6 cellular contexts compared by ENCODE assay signal in the genomic region with DNA sequence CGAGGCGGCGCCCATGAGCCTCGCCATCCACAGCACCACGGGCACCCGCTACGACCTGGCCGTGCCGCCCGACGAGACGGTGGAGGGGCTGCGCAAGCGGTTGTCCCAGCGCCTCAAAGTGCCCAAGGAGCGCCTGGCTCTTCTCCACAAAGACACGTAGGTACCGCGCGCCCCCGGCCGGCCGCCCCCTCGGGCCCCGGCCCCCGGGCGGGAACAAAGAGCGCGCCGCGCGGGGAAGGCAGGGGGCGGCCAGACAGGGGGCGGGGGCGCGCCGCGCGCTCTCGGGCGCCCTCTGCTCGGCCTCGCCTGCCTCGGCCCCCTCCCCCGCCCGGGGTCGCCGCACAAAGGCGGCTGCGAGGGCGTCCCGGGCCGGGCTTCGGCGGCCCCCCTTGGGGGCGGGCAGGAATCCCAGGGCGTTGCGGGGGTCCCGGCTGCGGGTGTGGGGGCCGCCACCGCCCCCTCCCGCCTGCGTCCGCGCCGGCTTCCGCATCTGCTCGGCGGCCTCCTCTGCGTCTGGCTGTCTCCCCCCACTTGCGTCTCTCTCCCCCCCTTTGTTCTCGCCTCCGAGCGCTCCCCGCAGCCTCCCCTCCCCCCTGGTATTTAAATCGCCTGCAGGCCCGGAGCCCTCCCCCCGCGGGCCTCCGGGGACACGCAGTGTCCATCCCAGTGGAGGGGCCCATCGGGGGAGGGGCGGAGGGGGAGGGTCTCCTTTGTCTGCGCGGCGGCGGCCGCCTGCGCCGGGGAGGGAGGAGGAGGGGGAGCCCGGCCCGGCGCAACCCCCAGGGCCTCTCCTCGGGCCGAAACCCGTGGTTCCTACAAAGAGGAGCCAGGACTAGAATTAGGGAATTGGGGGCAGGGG. TPM values are rescaled to one million over a fixed set of nuclear protein-coding genes. Genes with fewer than 3 reads are reported as not detected.
DNase-seq lines count a peak whose midpoint lies in the region; ATAC-seq and TF ChIP-seq lines count a peak whose summit lies in the region.

No MANE protein-coding gene starts in this region.

- peaks cover 47% of the 10 kb centered on the region for H4K20me1 ChIP-seq in Loucy (ENCODE audit: insufficient read depth, low read length, poor library complexity, severe bottlenecking)

- TF ChIP-seq CTCF in Loucy (conservative IDR thresholded peaks at IDR 0.05; ENCODE audit: low read length) (no peak), thoracic aorta (IDR thresholded peaks at IDR 0.05) (no peak)

- H3K4me3 ChIP-seq in Loucy (ENCODE audit: low read length, poor library complexity, severe bottlenecking) (peak overlapping the region; percentile 90), iPS-20b (ENCODE audit: low read length) (peak overlapping the region; percentile 93), thoracic aorta (peak overlapping the region; percentile 99)

- H3K9me3 ChIP-seq in Loucy (ENCODE audit: insufficient read depth, low read depth, low read length), result no peaks in the 10 kb centered on the region
- no peaks in the 10 kb centered on the region for H3K9me3 ChIP-seq in iPS-20b (ENCODE audit: insufficient read depth, low read depth, low read length)
- no peaks in the 10 kb centered on the region for H3K9me3 ChIP-seq in thoracic aorta

- H3F3A ChIP-seq in Loucy (ENCODE audit: low read depth), result peaks cover 8% of the 10 kb centered on the region; the same call in 1 of the 2 replicates

- H3K9me2 ChIP-seq in Loucy (replicated peaks; ENCODE audit: low read depth, low read length), result no peaks in the 10 kb centered on the region

- peak; percentile 11 for DNase-seq in AML-193 (lab: John Stamatoyannopoulos, UW)
- peak; percentile 70 for DNase-seq in activated gamma-delta T cell treated with Interleukin-2 at 50 U/mL for 16 hours
- no peak for DNase-seq in thoracic aorta (ENCODE audit: low spot score)
- DNase-seq in middle frontal gyrus (ENCODE audit: extremely low spot score, low spot score), result no peak

- H3K79me2 ChIP-seq in Loucy (ENCODE audit: insufficient read depth, low read length), result peaks cover 58% of the 10 kb centered on the region

- peak overlapping the region; percentile 85 for H3K27ac ChIP-seq in iPS-20b (ENCODE audit: low read length)
- peak overlapping the region; percentile 99 for H3K27ac ChIP-seq in thoracic aorta

- peak overlapping the region; percentile 95 for H3K9ac ChIP-seq in Loucy (ENCODE audit: low read depth, low read length, poor library complexity, severe bottlenecking)
- H3K9ac ChIP-seq in iPS-20b (ENCODE audit: low read depth, low read length), result peak overlapping the region; percentile 99

- peaks cover 16% of the 10 kb centered on the region for H3K4me1 ChIP-seq in Loucy (ENCODE audit: insufficient read depth, low read length, poor library complexity, severe bottlenecking)
- H3K4me1 ChIP-seq in iPS-20b (ENCODE audit: insufficient read depth, low read length), result no peaks in the 10 kb centered on the region
- H3K4me1 ChIP-seq in thoracic aorta (ENCODE audit: control insufficient read depth in 1 of 2, low read depth in 2 of 2), result peaks cover 28 to 51% of the 10 kb centered on the region in 2 donors

- H2AFZ ChIP-seq in Loucy (ENCODE audit: low read length), result no peak overlapping the region

- H3K4me2 ChIP-seq in Loucy (ENCODE audit: low read depth, low read length, poor library complexity, severe bottlenecking), result peak overlapping the region; percentile 98

- ATAC-seq in thoracic aorta (ENCODE audit: insufficient number of reproducible peaks, low FRiP score, low read depth), result no peak

- H3K27me3 ChIP-seq in Loucy (ENCODE audit: insufficient read depth, low read length, poor library complexity, severe bottlenecking) (no peaks in the 10 kb centered on the region), iPS-20b (ENCODE audit: insufficient read depth, low read length) (no peaks in the 10 kb centered on the region), thoracic aorta (replicated peaks; ENCODE audit: insufficient read depth) (no peaks in the 10 kb centered on the region)

- peaks cover 15% of the 10 kb centered on the region; the same call in 1 of the 2 replicates for H3K36me3 ChIP-seq in Loucy (ENCODE audit: insufficient read depth, low read length)
- H3K36me3 ChIP-seq in iPS-20b (ENCODE audit: insufficient read depth, low read depth, low read length), result peaks cover 42% of the 10 kb centered on the region
- H3K36me3 ChIP-seq in thoracic aorta, result peaks cover 17% of the 10 kb centered on the region

RNA-seq across cellular contexts. Expression of a gene that starts 2.2 kb away (rescaled TPM):
- 100 to 1,000 TPM in 1 of 2 donors, 10 to 100 TPM in 1; 80.1 to 124 TPM for total RNA-seq in thoracic aorta

RNA-seq across cellular contexts. Expression of a gene that starts 9.1 kb away (rescaled TPM):
- 10 to 100 TPM; 40.4 to 45.1 TPM for total RNA-seq in thoracic aorta

RNA-seq across cellular contexts. Expression of a gene that starts 12.8 kb away (rescaled TPM):
- total RNA-seq in thoracic aorta, result 1 to 10 TPM in 1 of 2 donors, under 1 TPM in 1; 0.27 to 1.9 TPM

RNA-seq across cellular contexts. Expression of a gene that starts 18.5 kb away (rescaled TPM):
- total RNA-seq in thoracic aorta, result 100 to 1,000 TPM; 492 to 644 TPM

RNA-seq across cellular contexts. Expression of a gene that starts 24.7 kb away (rescaled TPM):
- 10 to 100 TPM; 18.8 to 40.8 TPM for total RNA-seq in thoracic aorta

Comparison
In these comparisons a context has a peak if more than half of its experiments do, and no peak if none do; other contexts are left out.
1. DNase-seq: peak in AML-193 (2 of 2) and activated gamma-delta T cell treated with Interleukin-2 at 50 U/mL for 16 hours (single experiment); none in thoracic aorta (single experiment) and middle frontal gyrus (single experiment).
2. Peak in every context shown above with its lines, with median percentiles within 50 percentile points of each other: H3K4me3 ChIP-seq.